In genomic region chr11:12187399-12187798, GRCh38 we compare ENCODE assay signal across 9 cellular contexts.
DNase-seq lines count a peak whose midpoint lies in the region; ATAC-seq and TF ChIP-seq lines count a peak whose summit lies in the region.
"Had no signal": no experiment of that assay in that cellular context is flagged by ENCODE, and none has a peak within 500 bp of the region (broad histone marks: within the 10 kb centered on the region; RNA-seq: fewer than 3 reads in every experiment).

No MANE protein-coding gene starts in this region.

- peak overlapping the region; percentile 54 for H3K27ac Mint-ChIP-seq in activated naive CD8-positive, alpha-beta T cell
- no peak overlapping the region for H3K27ac Mint-ChIP-seq in activated naive CD8-positive, alpha-beta T cell treated with anti-CD3 and anti-CD28 coated beads for 36 hours
- H3K27ac Mint-ChIP-seq in endodermal cell = no peak overlapping the region

- no peak for TF ChIP-seq CTCF in stomach (IDR thresholded peaks at IDR 0.05)
- TF ChIP-seq CTCF in endodermal cell (conservative IDR thresholded peaks at IDR 0.05) = no peak

- ATAC-seq in HG03280 (IDR thresholded peaks at IDR 0.05; ENCODE audit: unreplicated experiment) (no peak), HG03521 (IDR thresholded peaks at IDR 0.05; ENCODE audit: unreplicated experiment) (no peak)

- H3K36me3 ChIP-seq in stomach = peaks cover 0 to 16% (median 12%) of the 10 kb centered on the region in 4 donors
- H3K36me3 ChIP-seq in endodermal cell (ENCODE audit: control insufficient read depth, insufficient read depth, low read length) = no peaks in the 10 kb centered on the region
- H3K36me3 ChIP-seq: BLaER1 had no signal

- H3K27me3 ChIP-seq in stomach (no peaks in the 10 kb centered on the region), endodermal cell (ENCODE audit: control insufficient read depth, insufficient read depth, low read length, poor library complexity, severe bottlenecking) (no peaks in the 10 kb centered on the region)
- H3K27me3 ChIP-seq: BLaER1 had no signal

- no peaks in the 10 kb centered on the region for H3K9me3 Mint-ChIP-seq in activated naive CD8-positive, alpha-beta T cell (ENCODE audit: low read depth)
- H3K9me3 Mint-ChIP-seq in activated naive CD8-positive, alpha-beta T cell treated with anti-CD3 and anti-CD28 coated beads for 36 hours = no peaks in the 10 kb centered on the region
- H3K9me3 Mint-ChIP-seq in endodermal cell = no peaks in the 10 kb centered on the region

- H3K27ac ChIP-seq in epithelial cell of prostate (peak overlapping the region; percentile 100), stomach (peak overlapping the region in 3 of 5 donors; percentile 40 to 52 (median 45)), endodermal cell (ENCODE audit: low read depth, low read length) (no peak overlapping the region)
- H3K27ac ChIP-seq: BLaER1 had no signal

- peaks cover 2% of the 10 kb centered on the region for H3K36me3 Mint-ChIP-seq in activated naive CD8-positive, alpha-beta T cell
- peaks cover 8% of the 10 kb centered on the region for H3K36me3 Mint-ChIP-seq in activated naive CD8-positive, alpha-beta T cell treated with anti-CD3 and anti-CD28 coated beads for 36 hours
- H3K36me3 Mint-ChIP-seq in endodermal cell (ENCODE audit: low read depth) = no peaks in the 10 kb centered on the region

- H3K4me3 ChIP-seq in stomach (no peak overlapping the region), endodermal cell (ENCODE audit: low read length) (no peak overlapping the region)
- H3K4me3 ChIP-seq: BLaER1 had no signal

- no peak overlapping the region for H3K4me3 Mint-ChIP-seq in activated naive CD8-positive, alpha-beta T cell
- no peak overlapping the region for H3K4me3 Mint-ChIP-seq in activated naive CD8-positive, alpha-beta T cell treated with anti-CD3 and anti-CD28 coated beads for 36 hours
- no peak overlapping the region for H3K4me3 Mint-ChIP-seq in endodermal cell

- H3K4me1 Mint-ChIP-seq in activated naive CD8-positive, alpha-beta T cell (ENCODE audit: low read depth) = peaks cover 31% of the 10 kb centered on the region
- peaks cover 29% of the 10 kb centered on the region for H3K4me1 Mint-ChIP-seq in activated naive CD8-positive, alpha-beta T cell treated with anti-CD3 and anti-CD28 coated beads for 36 hours
- H3K4me1 Mint-ChIP-seq in endodermal cell = peaks cover 13% of the 10 kb centered on the region

- H3K4me1 ChIP-seq in stomach = peaks cover 0 to 36% (median 19%) of the 10 kb centered on the region in 4 donors
- H3K4me1 ChIP-seq in endodermal cell (ENCODE audit: control insufficient read depth, insufficient read depth, low read length) = peaks cover 12% of the 10 kb centered on the region

- no peak for TF ChIP-seq EP300 in stomach (IDR thresholded peaks at IDR 0.05)

- H3K27me3 Mint-ChIP-seq in activated naive CD8-positive, alpha-beta T cell = no peaks in the 10 kb centered on the region
- no peaks in the 10 kb centered on the region for H3K27me3 Mint-ChIP-seq in activated naive CD8-positive, alpha-beta T cell treated with anti-CD3 and anti-CD28 coated beads for 36 hours
- no peaks in the 10 kb centered on the region for H3K27me3 Mint-ChIP-seq in endodermal cell (ENCODE audit: insufficient read depth)

- DNase-seq in activated naive CD8-positive, alpha-beta T cell treated with anti-CD3 and anti-CD28 coated beads for 36 hours = no peak
- DNase-seq in T-helper 22 cell (ENCODE audit: low read depth) (peak; percentile 16), epithelial cell of prostate (ENCODE audit: low read depth, low spot score) (no peak), stomach (no peak), endodermal cell (no peak)

- 79 to 90% (median 84%) methylated on average over 6 to 8 of the region's 8 CpGs for WGBS in stomach, 5 donors
- WGBS in endodermal cell (ENCODE audit: insufficient coverage in 1 of 2, insufficient read length in 1 of 2), 2 experiments = 82 to 89% methylated on average over 6 to 8 of the region's 8 CpGs

- H3K9me3 ChIP-seq in stomach = no peaks in the 10 kb centered on the region
- H3K9me3 ChIP-seq in endodermal cell (ENCODE audit: control insufficient read depth, low read length) = no peaks in the 10 kb centered on the region
- H3K9me3 ChIP-seq: BLaER1 had no signal

- no peak overlapping the region for H3K9ac ChIP-seq in endodermal cell (ENCODE audit: extremely low read depth, low read length, poor library complexity, severe bottlenecking)
- H3K9ac ChIP-seq: BLaER1 had no signal

- intact Hi-C loops in stomach (cut with DNase I; ENCODE audit: low total_unique reads) = no loop called here

- no peak for TF ChIP-seq POLR2A in stomach (IDR thresholded peaks at IDR 0.05)
